ENCODE assay signal across 7 cellular contexts in the genomic region with DNA sequence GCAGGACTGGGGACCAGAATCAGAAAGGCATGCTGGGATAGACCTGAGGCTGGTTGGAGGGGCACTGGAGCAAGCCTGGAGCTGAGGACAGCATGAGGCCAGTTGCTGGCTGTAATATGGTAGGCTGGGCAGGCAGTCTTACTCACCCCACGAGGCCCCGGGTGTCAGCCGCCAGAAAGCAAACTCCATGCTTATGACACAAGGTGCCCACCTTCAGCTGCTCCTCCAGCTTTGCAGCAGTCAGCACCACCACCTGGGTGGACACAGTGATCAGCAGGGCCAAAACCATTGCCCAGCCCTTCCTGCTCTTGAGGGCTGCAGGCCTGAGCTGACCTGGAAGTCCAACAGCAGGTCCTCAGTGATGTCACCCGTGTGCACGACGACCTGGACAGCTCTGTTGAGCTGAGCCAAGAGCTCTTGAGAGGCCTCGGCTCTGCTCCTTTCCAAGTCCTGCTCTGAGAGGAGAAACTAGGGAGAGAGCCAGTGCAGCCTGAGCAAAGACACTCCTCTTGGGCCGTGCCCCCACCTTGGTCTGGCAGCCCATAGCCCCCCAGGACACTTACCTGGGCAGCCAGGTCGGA. TPM values are rescaled to one million over a fixed set of nuclear protein-coding genes. Genes with fewer than 3 reads are reported as not detected.
DNase-seq lines count a peak whose midpoint lies in the region; ATAC-seq and TF ChIP-seq lines count a peak whose summit lies in the region.
"Had no signal": no experiment of that assay in that cellular context is flagged by ENCODE, and none has a peak within 500 bp of the region (broad histone marks: within the 10 kb centered on the region; RNA-seq: fewer than 3 reads in every experiment).

No MANE protein-coding gene starts in this region.

- H3K4me3 ChIP-seq in Caco-2 (ENCODE audit: low read depth, low read length) = no peak overlapping the region

- peak; percentile 37 for ATAC-seq in left colon

- intact Hi-C loops in activated CD4-positive, alpha-beta memory T cell treated with anti-CD3 and anti-CD28 coated beads for 36 hours (cut with micrococcal nuclease) = loop anchor here (1.0 kb wide), 1 partner anchor 10 kb away; a partner anchor contains a TSS
- intact Hi-C loops in left colon (cut with DNase I, micrococcal nuclease) = no loop called here
- intact Hi-C loops in Caco-2 (cut with micrococcal nuclease; ENCODE audit: unreplicated experiment) = no loop called here

- no peaks in the 10 kb centered on the region for H3K9me3 ChIP-seq in Caco-2

- H3K27me3 Mint-ChIP-seq in activated CD4-positive, alpha-beta memory T cell treated with anti-CD3 and anti-CD28 coated beads for 36 hours = no peaks in the 10 kb centered on the region
- no peaks in the 10 kb centered on the region for H3K27me3 Mint-ChIP-seq in Caco-2 (ENCODE audit: insufficient read depth, unreplicated experiment)

- H3K4me3 Mint-ChIP-seq in activated CD4-positive, alpha-beta memory T cell treated with anti-CD3 and anti-CD28 coated beads for 36 hours = peak overlapping the region; percentile 93
- no peak overlapping the region for H3K4me3 Mint-ChIP-seq in Caco-2 (ENCODE audit: unreplicated experiment)

- DNase-seq in AG08395 (ENCODE audit: low spot score) (peak; percentile 12), left colon (peak in 1 of 2 donors; percentile 16), NCI-H2227 treated with DMSO at 0.1 percent for 48 hours (lab: John Stamatoyannopoulos, UW) (no peak), Caco-2 (no peak), UCSD-AML1 (lab: John Stamatoyannopoulos, UW; ENCODE audit: unreplicated experiment) (no peak)
- no peak for DNase-seq in activated CD4-positive, alpha-beta memory T cell treated with anti-CD3 and anti-CD28 coated beads for 36 hours
- DNase-seq: stimulated activated CD4-positive, alpha-beta T cell treated with anti-CD3 and anti-CD28 coated beads, Interleukin-12 subunit alpha, Interleukin-12 subunit beta, amount 100 ng/mL, for 4 hours had no signal

- H3K27me3 ChIP-seq in Caco-2 (replicated peaks; ENCODE audit: control insufficient read depth, insufficient read depth, low read length) = no peaks in the 10 kb centered on the region

- peak overlapping the region; percentile 90 for H3K27ac Mint-ChIP-seq in activated CD4-positive, alpha-beta memory T cell treated with anti-CD3 and anti-CD28 coated beads for 36 hours
- no peak overlapping the region for H3K27ac Mint-ChIP-seq in Caco-2 (ENCODE audit: unreplicated experiment)

- H3K9me3 Mint-ChIP-seq in activated CD4-positive, alpha-beta memory T cell treated with anti-CD3 and anti-CD28 coated beads for 36 hours = no peaks in the 10 kb centered on the region
- H3K9me3 Mint-ChIP-seq in Caco-2 (ENCODE audit: unreplicated experiment) = no peaks in the 10 kb centered on the region

- H3K36me3 ChIP-seq in Caco-2 (ENCODE audit: control insufficient read depth, insufficient read depth, low read length) = no peaks in the 10 kb centered on the region

- CTCF ChIA-PET in activated CD4-positive, alpha-beta memory T cell treated with anti-CD3 and anti-CD28 coated beads for 36 hours (lab: Charles Lee) = interaction anchor here (1.7 to 4.5 kb wide), 3 partner anchors 8 to 26 kb away, joined by 8 to 28 read pairs (median 15); a partner anchor contains a TSS
- CTCF ChIA-PET in Caco-2 (lab: Charles Lee) = interaction anchor here (0.9 to 1.0 kb wide), 2 partner anchors 10 to 26 kb away, joined by 3 read pairs; a partner anchor contains a TSS

- POLR2A ChIA-PET in activated CD4-positive, alpha-beta memory T cell treated with anti-CD3 and anti-CD28 coated beads for 36 hours (lab: Charles Lee) = interaction anchor here (0.8 to 2.1 kb wide), 3 partner anchors 9 to 127 kb away, joined by 3 to 17 read pairs (median 3); a partner anchor contains a TSS
- POLR2A ChIA-PET in Caco-2 (lab: Charles Lee) = no interaction called here

- no peaks in the 10 kb centered on the region for H3K4me1 ChIP-seq in Caco-2

- BruUV-seq in Caco-2 (replicated peaks; lab: Mats Ljungman, UMichigan) = no TSS peak

- H3K4me1 Mint-ChIP-seq in activated CD4-positive, alpha-beta memory T cell treated with anti-CD3 and anti-CD28 coated beads for 36 hours (ENCODE audit: low read depth) = peaks cover 31% of the 10 kb centered on the region
- no peaks in the 10 kb centered on the region for H3K4me1 Mint-ChIP-seq in Caco-2 (ENCODE audit: low read depth, unreplicated experiment)

- TF ChIP-seq CTCF in Caco-2 (IDR thresholded peaks at IDR 0.05; ENCODE audit: insufficient read depth in 1 of 2, low read depth in 1 of 2, low read length in 1 of 2, severe bottlenecking in 1 of 2, unreplicated experiment in 1 of 2) = no peak

- H3K36me3 Mint-ChIP-seq in activated CD4-positive, alpha-beta memory T cell treated with anti-CD3 and anti-CD28 coated beads for 36 hours = no peaks in the 10 kb centered on the region
- no peaks in the 10 kb centered on the region for H3K36me3 Mint-ChIP-seq in Caco-2 (ENCODE audit: insufficient read depth, unreplicated experiment)

RNA-seq across cellular contexts. Expression of a gene that starts 0.7 kb away (rescaled TPM):
- total RNA-seq in activated CD4-positive, alpha-beta memory T cell treated with anti-CD3 and anti-CD28 coated beads for 36 hours = 10 to 100 TPM; 85.6 to 86.4 TPM
- total RNA-seq in left colon (100 to 1,000 TPM in 1 of 2 donors, 10 to 100 TPM in 1; 71.6 to 102 TPM), Caco-2 (2022) (0.93 TPM in 1 of 2 replicates, not detected in the other)

RNA-seq across cellular contexts. Expression of a gene that starts 9.9 kb away (rescaled TPM):
- total RNA-seq in activated CD4-positive, alpha-beta memory T cell treated with anti-CD3 and anti-CD28 coated beads for 36 hours = 1 to 10 TPM; 1.0 to 1.2 TPM
- total RNA-seq in left colon = 1 to 10 TPM in 1 of 2 donors, under 1 TPM in 1; 0.27 to 2.0 TPM
- not detected in 2 replicates for total RNA-seq in Caco-2 (2022)

RNA-seq across cellular contexts. Expression of a gene that starts 13.3 kb away (rescaled TPM):
- under 1 TPM in 1 of 2 experiments, not detected in 1; 0.22 TPM for total RNA-seq in activated CD4-positive, alpha-beta memory T cell treated with anti-CD3 and anti-CD28 coated beads for 36 hours
- total RNA-seq in left colon (under 1 TPM in 1 of 2 donors, not detected in 1; 0.20 TPM), Caco-2 (2022) (not detected in 2 replicates)

RNA-seq across cellular contexts. Expression of a gene that starts 26.7 kb away (rescaled TPM):
- 10 to 100 TPM; 28.8 to 29.3 TPM for total RNA-seq in activated CD4-positive, alpha-beta memory T cell treated with anti-CD3 and anti-CD28 coated beads for 36 hours
- total RNA-seq in left colon (10 to 100 TPM; 29.2 to 36.9 TPM), Caco-2 (2022) (35.5 and 39.6 TPM in 2 replicates)

RNA-seq across cellular contexts. Expression of a gene that starts 43.4 kb away (rescaled TPM):
- 10 to 100 TPM; 22.7 to 25.3 TPM for total RNA-seq in activated CD4-positive, alpha-beta memory T cell treated with anti-CD3 and anti-CD28 coated beads for 36 hours
- 1 to 10 TPM; 3.2 to 5.3 TPM for total RNA-seq in left colon
- 25.1 and 28.0 TPM in 2 replicates for total RNA-seq in Caco-2 (2022)

Comparison
In these comparisons a context has a peak if more than half of its experiments do, and no peak if none do; other contexts are left out.
1. RNA of a gene that starts 0.7 kb away (total RNA-seq): 71.6 to 102 TPM in left colon and 85.6 to 86.4 TPM in activated CD4-positive, alpha-beta memory T cell treated with anti-CD3 and anti-CD28 coated beads for 36 hours; 0.93 TPM in Caco-2; every median in the first group is over 10 times any median in the second.